Comparison of ENCODE assay signal across 1 cellular context in genomic region chr17:1391577-1391976, GRCh38.
TF ChIP-seq lines count a peak whose summit lies in the region.

No MANE protein-coding gene starts in this region.

TF ChIP-seq in IMR-90, 13 proteins besides CTCF, POLR2A, EP300 and RAD21:
- TF ChIP-seq RCOR1 (IDR thresholded peaks at IDR 0.05; ENCODE audit: insufficient replicate concordance, low read length) (no peak), USF2 (IDR thresholded peaks at IDR 0.05; ENCODE audit: low read depth, low read length) (no peak), FOS (IDR thresholded peaks at IDR 0.05; ENCODE audit: low read depth, low read length) (no peak), BHLHE40 (IDR thresholded peaks at IDR 0.05; ENCODE audit: low read depth, low read length) (no peak), MAFK (IDR thresholded peaks at IDR 0.05; ENCODE audit: low read depth, low read length) (no peak)
